8 cellular contexts compared by ENCODE assay signal in the genomic region with DNA sequence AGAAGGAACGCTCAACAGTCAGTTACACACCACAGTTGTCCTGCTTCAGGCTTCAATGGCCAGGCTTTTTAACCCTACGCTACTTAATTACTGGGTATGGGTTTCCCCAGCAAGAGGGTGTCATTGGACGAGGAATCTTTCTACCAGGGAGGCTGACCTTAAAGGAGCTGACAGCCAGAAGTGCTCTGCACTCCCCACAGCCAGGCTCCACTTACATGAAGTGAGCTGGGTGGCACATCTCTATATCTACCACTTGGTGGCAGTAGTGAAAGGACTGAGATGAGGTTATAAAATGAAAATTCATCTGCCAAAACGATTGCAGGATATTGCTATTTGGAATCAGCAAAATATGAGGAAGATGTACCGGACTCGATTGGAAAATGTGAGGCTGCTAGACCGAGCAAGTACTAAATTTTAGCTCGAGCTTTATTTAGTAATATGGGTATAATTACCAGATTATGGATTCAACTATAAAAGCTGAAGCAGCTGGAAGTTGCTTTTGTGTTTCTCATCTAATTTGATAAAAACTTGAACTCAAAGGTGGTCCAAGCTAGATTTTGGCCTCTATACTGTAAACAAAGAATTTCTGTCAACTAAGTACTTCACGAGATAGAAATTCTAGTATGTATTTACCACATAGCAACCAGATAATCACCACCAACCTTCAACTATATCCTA. TPM values are rescaled to one million over a fixed set of nuclear protein-coding genes. Genes with fewer than 3 reads are reported as not detected.
DNase-seq lines count a peak whose midpoint lies in the region; ATAC-seq lines count a peak whose summit lies in the region.

No MANE protein-coding gene starts in this region.

- no peak overlapping the region for H3K4me3 Mint-ChIP-seq in activated T-helper 1 cell treated with anti-CD3 and anti-CD28 coated beads, Interleukin-12 subunit alpha, Interleukin-12 subunit beta, Interleukin-2, Interleukin-4 antibody, amounts not matched to agents 30 ng/mL and 10 ng/mL and 1 ng/mL, durations not matched to agents 14 hours and 24 hours and 36 hours

- no peaks in the 10 kb centered on the region for H3K4me1 Mint-ChIP-seq in activated T-helper 1 cell treated with anti-CD3 and anti-CD28 coated beads, Interleukin-12 subunit alpha, Interleukin-12 subunit beta, Interleukin-2, Interleukin-4 antibody, amounts not matched to agents 30 ng/mL and 10 ng/mL and 1 ng/mL, durations not matched to agents 14 hours and 24 hours and 36 hours (ENCODE audit: low read depth)

- no peaks in the 10 kb centered on the region for H3K36me3 Mint-ChIP-seq in activated T-helper 1 cell treated with anti-CD3 and anti-CD28 coated beads, Interleukin-12 subunit alpha, Interleukin-12 subunit beta, Interleukin-2, Interleukin-4 antibody, amounts not matched to agents 30 ng/mL and 10 ng/mL and 1 ng/mL, durations not matched to agents 14 hours and 24 hours and 36 hours (ENCODE audit: low read depth)

- H3K27ac Mint-ChIP-seq in activated T-helper 1 cell treated with anti-CD3 and anti-CD28 coated beads, Interleukin-12 subunit alpha, Interleukin-12 subunit beta, Interleukin-2, Interleukin-4 antibody, amounts not matched to agents 30 ng/mL and 10 ng/mL and 1 ng/mL, durations not matched to agents 14 hours and 24 hours and 36 hours = no peak overlapping the region

- H3K9me3 Mint-ChIP-seq in activated T-helper 1 cell treated with anti-CD3 and anti-CD28 coated beads, Interleukin-12 subunit alpha, Interleukin-12 subunit beta, Interleukin-2, Interleukin-4 antibody, amounts not matched to agents 30 ng/mL and 10 ng/mL and 1 ng/mL, durations not matched to agents 14 hours and 24 hours and 36 hours = peaks cover 8% of the 10 kb centered on the region

- DNase-seq in D341Med (ENCODE audit: low spot score) (peak; percentile 61), GM19238 (ENCODE audit: insufficient read length, low spot score) (peak; percentile 2), NCI-H460 (ENCODE audit: extremely low read depth, low read depth) (peak; percentile 41), glomerular visceral epithelial cell (ENCODE audit: extremely low spot score) (peak; percentile 56), pons (ENCODE audit: low spot score) (peak; percentile 48)
- peak; percentile 5 for DNase-seq in activated T-helper 1 cell treated with anti-CD3 and anti-CD28 coated beads, Interleukin-12 subunit alpha, Interleukin-12 subunit beta, Interleukin-2, Interleukin-4 antibody, amounts not matched to agents 30 ng/mL and 10 ng/mL and 1 ng/mL, durations not matched to agents 14 hours and 24 hours and 36 hours (ENCODE audit: low spot score)
- no peak for DNase-seq in activated effector memory CD4-positive, alpha-beta T cell treated with anti-CD3 and anti-CD28 coated beads, Interleukin-2, amount 50 U/mL, for 16 hours

- H3K27me3 Mint-ChIP-seq in activated T-helper 1 cell treated with anti-CD3 and anti-CD28 coated beads, Interleukin-12 subunit alpha, Interleukin-12 subunit beta, Interleukin-2, Interleukin-4 antibody, amounts not matched to agents 30 ng/mL and 10 ng/mL and 1 ng/mL, durations not matched to agents 14 hours and 24 hours and 36 hours (ENCODE audit: insufficient read depth) = no peaks in the 10 kb centered on the region

- ATAC-seq in HG03135 (IDR thresholded peaks at IDR 0.05; ENCODE audit: unreplicated experiment) = peak; percentile 74

- intact Hi-C loops in activated T-helper 1 cell treated with anti-CD3 and anti-CD28 coated beads, Interleukin-12 subunit alpha, Interleukin-12 subunit beta, Interleukin-2, Interleukin-4 antibody, amounts not matched to agents 30 ng/mL and 10 ng/mL and 1 ng/mL, durations not matched to agents 14 hours and 24 hours and 36 hours (cut with micrococcal nuclease) = loop anchor here (1.0 kb wide), 1 partner anchor 147 kb away; no protein-coding TSS in a partner anchor

RNA-seq across cellular contexts. Expression of gene CEP126, which starts 54.0 kb away (rescaled TPM):
- total RNA-seq in NCI-H460 (2014; rRNA removed; shearing (Covaris generic)) = 2.7 and 4.5 TPM in 2 replicates
- 3.5 and 4.1 TPM in 2 replicates for polyA plus RNA-seq in NCI-H460 (2014; cell fraction: nucleus; rRNA removed)
- 0.41 and 1.2 TPM in 2 replicates for total RNA-seq in activated T-helper 1 cell treated with anti-CD3 and anti-CD28 coated beads, Interleukin-12 subunit alpha, Interleukin-12 subunit beta, Interleukin-2, Interleukin-4 antibody, amounts not matched to agents 30 ng/mL and 10 ng/mL and 1 ng/mL, durations not matched to agents 14 hours and 24 hours and 36 hours

RNA-seq across cellular contexts. Expression of gene ANGPTL5, which starts 55.5 kb away (rescaled TPM):
- total RNA-seq in NCI-H460 (2014; rRNA removed; shearing (Covaris generic)) = not detected in 2 replicates
- not detected in 2 replicates for polyA plus RNA-seq in NCI-H460 (2014; cell fraction: nucleus; rRNA removed)
- not detected in 2 replicates for total RNA-seq in activated T-helper 1 cell treated with anti-CD3 and anti-CD28 coated beads, Interleukin-12 subunit alpha, Interleukin-12 subunit beta, Interleukin-2, Interleukin-4 antibody, amounts not matched to agents 30 ng/mL and 10 ng/mL and 1 ng/mL, durations not matched to agents 14 hours and 24 hours and 36 hours
